8 cellular contexts compared by ENCODE assay signal in genomic region chr20:44911264-44911921, GRCh38. TPM values are rescaled to one million over a fixed set of nuclear protein-coding genes. Genes with fewer than 3 reads are reported as not detected.
DNase-seq lines count a peak whose midpoint lies in the region; ATAC-seq and TF ChIP-seq lines count a peak whose summit lies in the region.

No MANE protein-coding gene starts in this region.

- no peak overlapping the region for H4K91ac ChIP-seq in trophoblast cell (ENCODE audit: low read depth, low read length)

- H2BK5ac ChIP-seq in trophoblast cell (ENCODE audit: low read depth, low read length, poor library complexity), result no peak overlapping the region

- H3K27me3 ChIP-seq in trophoblast cell (ENCODE audit: insufficient read depth, low read length), result no peaks in the 10 kb centered on the region

- H3K36me3 ChIP-seq in trophoblast cell (ENCODE audit: control insufficient read depth in 1 of 2, insufficient read depth in 2 of 2, low read length in 2 of 2), result peaks cover 10 to 30% of the 10 kb centered on the region in 2 experiments

- no peak overlapping the region for H3K14ac ChIP-seq in trophoblast cell (ENCODE audit: low read length)

- no peak overlapping the region for H2AK5ac ChIP-seq in trophoblast cell (ENCODE audit: low read length)

- peaks cover 4% of the 10 kb centered on the region for H3K79me1 ChIP-seq in trophoblast cell (ENCODE audit: low read length)

- no peak overlapping the region for H4K12ac ChIP-seq in trophoblast cell (ENCODE audit: low read depth, low read length)

- peak overlapping the region; percentile 9 for H3K18ac ChIP-seq in trophoblast cell (ENCODE audit: low read length)

- H3K4me1 Mint-ChIP-seq in endothelial cell (ENCODE audit: unreplicated experiment), result peaks cover 11% of the 10 kb centered on the region

- no peaks in the 10 kb centered on the region for H3K27me3 Mint-ChIP-seq in endothelial cell (ENCODE audit: unreplicated experiment)

- H3K4me3 ChIP-seq in trophoblast cell (ENCODE audit: low read depth, low read length), result no peak overlapping the region

- peaks cover 6 to 10% of the 10 kb centered on the region in 2 experiments for H3K4me1 ChIP-seq in trophoblast cell (ENCODE audit: control insufficient read depth in 1 of 2, insufficient read depth in 2 of 2, low read length in 2 of 2)

- H3K4me2 ChIP-seq in trophoblast cell (ENCODE audit: low read length), result peak overlapping the region; percentile 13

- DNase-seq in NCI-H748 (lab: John Stamatoyannopoulos, UW; ENCODE audit: unreplicated experiment) (peak; percentile 30), NCI-H748 treated with DMSO at 0.1 percent for 48 hours (lab: John Stamatoyannopoulos, UW) (no peak), NCI-H146 (lab: John Stamatoyannopoulos, UW) (peak; percentile 49), endothelial cell (ENCODE audit: low spot score) (peak; percentile 80), trophoblast cell (peak; percentile 74 to 95), pons (ENCODE audit: low spot score) (no peak)
- peak; percentile 40 to 50 for DNase-seq in activated CD4-positive, alpha-beta T cell treated with anti-CD3 and anti-CD28 coated beads for 4 hours

- no peaks in the 10 kb centered on the region for H3K9me3 ChIP-seq in trophoblast cell (ENCODE audit: insufficient read depth, low read depth, low read length)

- no peak overlapping the region for H3K27ac Mint-ChIP-seq in endothelial cell (ENCODE audit: unreplicated experiment)

- no peak overlapping the region for H3K27ac ChIP-seq in trophoblast cell (ENCODE audit: low read depth, low read length)

- H3K4ac ChIP-seq in trophoblast cell (ENCODE audit: low read depth, low read length), result peak overlapping the region; percentile 8

- peaks cover 4% of the 10 kb centered on the region for H3K79me2 ChIP-seq in trophoblast cell (ENCODE audit: control insufficient read depth, insufficient read depth, low read length, poor library complexity)

- no peak overlapping the region for H2BK12ac ChIP-seq in trophoblast cell (ENCODE audit: low read length)

- H3K23ac ChIP-seq in trophoblast cell (ENCODE audit: low read length), result no peak overlapping the region

- no CpG with 5 or more reads among the region's 21 CpGs for WGBS in trophoblast cell (ENCODE audit: extremely low coverage, insufficient coverage, insufficient read length)

- peaks cover 16% of the 10 kb centered on the region for H3K36me3 Mint-ChIP-seq in endothelial cell (ENCODE audit: low read depth, unreplicated experiment)

- ATAC-seq in GM21737 (IDR thresholded peaks at IDR 0.05; ENCODE audit: unreplicated experiment), result no peak

- H2BK120ac ChIP-seq in trophoblast cell (ENCODE audit: insufficient read depth, low read length, poor library complexity), result no peak overlapping the region

- H2AFZ ChIP-seq in trophoblast cell (ENCODE audit: insufficient read depth, low read length, poor library complexity), result no peak overlapping the region

- peak; percentile 51 for TF ChIP-seq CTCF in endothelial cell (IDR thresholded peaks at IDR 0.05; ENCODE audit: unreplicated experiment)

- no peak overlapping the region for H3K9ac ChIP-seq in trophoblast cell (ENCODE audit: low read length)

- no peaks in the 10 kb centered on the region for H3K9me3 Mint-ChIP-seq in endothelial cell (ENCODE audit: unreplicated experiment)

- no peak overlapping the region for H3K4me3 Mint-ChIP-seq in endothelial cell (ENCODE audit: unreplicated experiment)

- peak overlapping the region; percentile 6 for H4K8ac ChIP-seq in trophoblast cell (ENCODE audit: low read depth, low read length)

RNA-seq across cellular contexts. Expression of gene PABPC1L, which starts 1.5 kb away (rescaled TPM):
- 17.3 TPM for total RNA-seq in endothelial cell (ENCODE audit: unreplicated experiment)
- 27.4 and 27.7 TPM in 2 replicates for polyA plus RNA-seq in trophoblast cell (2013)

RNA-seq across cellular contexts. Expression of gene YWHAB, which starts 25.9 kb away (rescaled TPM):
- total RNA-seq in endothelial cell (ENCODE audit: unreplicated experiment), result 183 TPM
- polyA plus RNA-seq in trophoblast cell (2013), result 218 and 228 TPM in 2 replicates

RNA-seq across cellular contexts. Expression of gene TOMM34, which starts 48.8 kb away (rescaled TPM):
- 46.2 TPM for total RNA-seq in endothelial cell (ENCODE audit: unreplicated experiment)
- 40.4 and 42.2 TPM in 2 replicates for polyA plus RNA-seq in trophoblast cell (2013)

RNA-seq across cellular contexts. Expression of gene STK4, which starts 54.9 kb away (rescaled TPM):
- 34.1 TPM for total RNA-seq in endothelial cell (ENCODE audit: unreplicated experiment)
- 13.2 and 14.0 TPM in 2 replicates for polyA plus RNA-seq in trophoblast cell (2013)

Comparison
In these comparisons a context has a peak if more than half of its experiments do, and no peak if none do; other contexts are left out.
1. DNase-seq: peak in NCI-H748 (single experiment), NCI-H146 (single experiment), activated CD4-positive, alpha-beta T cell treated with anti-CD3 and anti-CD28 coated beads for 4 hours (2 of 2), endothelial cell (single experiment) and trophoblast cell (2 of 2); none in NCI-H748 treated with DMSO at 0.1 percent for 48 hours (single experiment) and pons (single experiment).